8 cellular contexts compared by ENCODE assay signal in genomic region chr15:96321422-96322391, GRCh38. TPM values are rescaled to one million over a fixed set of nuclear protein-coding genes. Genes with fewer than 3 reads are reported as not detected.
DNase-seq lines count a peak whose midpoint lies in the region; TF ChIP-seq lines count a peak whose summit lies in the region.

No MANE protein-coding gene starts in this region.

- CTCF ChIA-PET in A673 (lab: Charles Lee): no interaction called here

- H3K9ac ChIP-seq in NT2/D1 (ENCODE audit: insufficient read length, low read depth) (peak overlapping the region; percentile 61), neural cell (ENCODE audit: low read length) (no peak overlapping the region)

- TF ChIP-seq CTCF in A673 (conservative IDR thresholded peaks at IDR 0.05; ENCODE audit: low read depth, low read length) (0 out of 2 replicates have a peak, but pooled peaks have one; percentile 13), foreskin fibroblast (IDR thresholded peaks at IDR 0.05; ENCODE audit: low read depth, low read length) (no peak), neural cell (IDR thresholded peaks at IDR 0.05; ENCODE audit: poor library complexity, severe bottlenecking) (no peak)

- H3K79me2 ChIP-seq in neural cell (replicated peaks; ENCODE audit: insufficient read depth, low read length): no peaks in the 10 kb centered on the region

- TF ChIP-seq RAD21 in neural cell (conservative IDR thresholded peaks at IDR 0.05): no peak

- H4K20me1 ChIP-seq in neural cell (ENCODE audit: insufficient read depth): no peaks in the 10 kb centered on the region

- BruUV-seq in A673 (replicated peaks; lab: Mats Ljungman, UMichigan): no TSS peak

- DNase-seq in A673 (ENCODE audit: low spot score) (peak; percentile 43), NT2/D1 (ENCODE audit: low read depth, low spot score) (no peak), foreskin fibroblast (peak; percentile 53 to 70), pons (ENCODE audit: low spot score) (no peak), midbrain (lab: John Stamatoyannopoulos, UW) (no peak), H4 (ENCODE audit: low spot score) (no peak), NCI-H446 treated with DMSO at 0.1 percent for 48 hours (lab: John Stamatoyannopoulos, UW) (no peak)

- H2AFZ ChIP-seq in neural cell (ENCODE audit: low read depth, low read length): no peak overlapping the region

- no peaks in the 10 kb centered on the region for H3F3A ChIP-seq in neural cell (ENCODE audit: insufficient read depth, low read length, poor library complexity, severe bottlenecking)

- no peaks in the 10 kb centered on the region for H3K9me3 ChIP-seq in A673 (ENCODE audit: low read depth, low read length, poor library complexity, severe bottlenecking)
- no peaks in the 10 kb centered on the region for H3K9me3 ChIP-seq in NT2/D1 (ENCODE audit: insufficient read depth, low read length)
- H3K9me3 ChIP-seq in neural cell (ENCODE audit: low read length): no peaks in the 10 kb centered on the region

- peaks cover 50% of the 10 kb centered on the region for H3K4me1 ChIP-seq in A673 (ENCODE audit: insufficient read depth, low read length, poor library complexity, severe bottlenecking)
- H3K4me1 ChIP-seq in NT2/D1 (ENCODE audit: insufficient read depth, insufficient read length): peaks cover 4% of the 10 kb centered on the region

- TF ChIP-seq EP300 in neural cell (conservative IDR thresholded peaks at IDR 0.05; ENCODE audit: poor library complexity, severe bottlenecking): no peak

- intact Hi-C loops in A673 (cut with micrococcal nuclease; ENCODE audit: unreplicated experiment): loop anchor here (10.0 kb wide), 3 partner anchors 267 to 717 kb away; no protein-coding TSS in a partner anchor

- no peaks in the 10 kb centered on the region for H3K9me2 ChIP-seq in neural cell (ENCODE audit: insufficient read depth, low read length)

- no peak overlapping the region for H3K4me2 ChIP-seq in neural cell (ENCODE audit: low read length)

- H3K4me3 ChIP-seq in A673 (ENCODE audit: low read depth, low read length, poor library complexity, severe bottlenecking): peak overlapping the region; percentile 48
- peak overlapping the region; percentile 36 for H3K4me3 ChIP-seq in NT2/D1 (ENCODE audit: insufficient read length, low read depth)
- peak overlapping the region; percentile 29 to 52 for H3K4me3 ChIP-seq in foreskin fibroblast (ENCODE audit: low read depth in 1 of 2, low read length in 2 of 2)
- peak overlapping the region; percentile 21 for H3K4me3 ChIP-seq in neural cell (ENCODE audit: low read length)

- POLR2A ChIA-PET in A673 (lab: Charles Lee; ENCODE audit: low non-redundant PET): no interaction called here

- H3K27ac ChIP-seq in A673 (ENCODE audit: low read depth, low read length, poor library complexity, severe bottlenecking) (peak overlapping the region; percentile 53), neural cell (ENCODE audit: low read length) (no peak overlapping the region)

- no peaks in the 10 kb centered on the region for H3K27me3 ChIP-seq in A673 (replicated peaks; ENCODE audit: insufficient read depth, low read depth, low read length, poor library complexity)
- H3K27me3 ChIP-seq in NT2/D1 (ENCODE audit: insufficient read depth, insufficient read length): peaks cover 83% of the 10 kb centered on the region
- H3K27me3 ChIP-seq in neural cell (ENCODE audit: insufficient read depth, low read depth, low read length): peaks cover 100% of the 10 kb centered on the region

- H3K36me3 ChIP-seq in A673 (ENCODE audit: insufficient read depth, low read length, poor library complexity, severe bottlenecking) (no peaks in the 10 kb centered on the region), NT2/D1 (ENCODE audit: insufficient read depth, insufficient read length, low read length) (no peaks in the 10 kb centered on the region), neural cell (ENCODE audit: insufficient read depth, low read length) (no peaks in the 10 kb centered on the region)

TF ChIP-seq in neural cell, 6 proteins besides CTCF, POLR2A, EP300 and RAD21:
- TF ChIP-seq REST (IDR thresholded peaks at IDR 0.05; ENCODE audit: borderline replicate concordance) (no peak), TAF1 (IDR thresholded peaks at IDR 0.05; ENCODE audit: low read depth) (no peak), MXI1 (conservative IDR thresholded peaks at IDR 0.05; ENCODE audit: poor library complexity, severe bottlenecking) (no peak), SMC3 (conservative IDR thresholded peaks at IDR 0.05; ENCODE audit: poor library complexity) (no peak), EZH2 (IDR thresholded peaks at IDR 0.05; ENCODE audit: borderline replicate concordance, insufficient read depth, low read length, poor library complexity, severe bottlenecking) (peak; percentile 71), POLR2AphosphoS5 (IDR thresholded peaks at IDR 0.05) (no peak)

RNA-seq across cellular contexts. Expression of gene NR2F2, which starts 8.8 kb away (rescaled TPM):
- 106 and 138 TPM in 2 replicates for total RNA-seq in A673 (2021)
- polyA plus RNA-seq in neural cell: 0.07 TPM in 1 of 2 replicates, not detected in the other
- not detected in 2 replicates for polyA minus RNA-seq in neural cell
- total RNA-seq in H4 (2014; rRNA removed; shearing (Covaris generic)): 3.1 and 4.0 TPM in 2 replicates

Comparison
In these comparisons a context has a peak if more than half of its experiments do, and no peak if none do; other contexts are left out.
1. DNase-seq: peak in A673 (single experiment) and foreskin fibroblast (2 of 2); none in NT2/D1 (single experiment), pons (single experiment), midbrain (single experiment), H4 (single experiment) and NCI-H446 treated with DMSO at 0.1 percent for 48 hours (single experiment).
2. RNA of gene NR2F2, which starts 8.8 kb away (total RNA-seq): 106 to 138 TPM in A673; 3.1 to 4.0 TPM in H4; every median in the first group is over 10 times any median in the second.
3. Peak in every context shown above with its lines, with median percentiles within 50 percentile points of each other: H3K4me3 ChIP-seq.